ENCODE assay signal across 8 cellular contexts in the genomic region with DNA sequence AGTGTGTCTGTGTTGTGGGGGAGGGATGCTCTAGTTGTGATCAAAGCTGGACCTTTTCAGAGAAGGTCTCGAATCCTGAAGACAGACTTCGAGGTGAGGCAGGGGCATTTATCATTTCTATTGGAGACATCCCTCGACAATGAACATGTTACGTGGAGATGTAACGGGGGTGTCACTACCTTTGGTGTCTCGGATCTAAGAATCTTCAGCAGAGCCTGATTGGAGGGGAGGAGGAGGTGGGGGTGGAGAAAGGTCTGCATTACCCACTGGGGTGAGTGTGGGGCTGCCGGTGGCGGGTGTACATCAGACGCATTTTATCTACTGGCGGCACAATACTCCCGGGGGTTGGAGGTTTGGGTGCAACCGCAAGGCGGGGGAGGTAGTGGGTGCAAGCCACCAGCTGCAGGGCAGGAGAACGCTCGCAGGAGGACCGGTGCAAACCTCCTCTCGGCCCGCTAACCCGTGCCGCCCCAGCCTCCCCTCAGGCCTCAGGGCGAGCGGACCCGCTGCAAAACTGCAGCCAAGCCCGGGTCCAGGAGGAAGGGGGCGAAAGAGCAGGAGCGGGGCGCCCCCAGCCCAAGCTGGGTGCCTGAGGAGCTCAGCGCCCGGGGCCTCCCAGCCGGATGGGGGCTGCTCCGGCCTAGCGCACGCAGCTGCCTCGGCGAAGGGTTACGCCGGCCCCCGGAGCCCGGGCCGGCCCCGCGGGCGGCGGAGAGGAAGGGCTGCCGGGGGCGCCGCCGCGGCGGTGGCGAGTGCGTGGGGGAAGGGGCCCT. TPM values are rescaled to one million over a fixed set of nuclear protein-coding genes. Genes with fewer than 3 reads are reported as not detected.
DNase-seq lines count a peak whose midpoint lies in the region; ATAC-seq and TF ChIP-seq lines count a peak whose summit lies in the region.

No MANE protein-coding gene starts in this region.

- peaks cover 50% of the 10 kb centered on the region for H3K79me2 ChIP-seq in HCT116 (ENCODE audit: insufficient read depth, low read length)

- RAD21 ChIA-PET in HCT116 (lab: Charles Lee; ENCODE audit: low non-redundant PET in 1 of 2, low total read pairs in 2 of 2, uncharacterized antibody in 2 of 2, unreplicated experiment in 2 of 2), result no interaction called here

- no peak overlapping the region for H2AFZ ChIP-seq in HCT116 (ENCODE audit: low read depth, low read length, poor library complexity, severe bottlenecking)

- no peak for DNase-seq in HCT116 (ENCODE audit: low read depth, low spot score)
- peak; percentile 97 for DNase-seq in NB4 (ENCODE audit: low read depth)
- peak; percentile 71 for DNase-seq in activated B cell treated with CpG ODN at 0.5 μM for 24 hours
- DNase-seq in cardiac fibroblast (ENCODE audit: low read depth in 2 of 2), result peak; percentile 14 to 41
- peak; percentile 63 to 68 for DNase-seq in left colon
- DNase-seq in stimulated activated CD4-positive, alpha-beta T cell treated with anti-CD3 and anti-CD28 coated beads, Interleukin-1b, Interleukin-23, amount 100 ng/mL, for 4 hours (ENCODE audit: low read depth in 2 of 2), result peak; percentile 31 to 59
- no peak for DNase-seq in amniotic stem cell (lab: John Stamatoyannopoulos, UW)

- no peaks in the 10 kb centered on the region for H3K36me3 ChIP-seq in HCT116 (ENCODE audit: control insufficient read depth in 1 of 2, insufficient read depth in 2 of 2, low read length in 2 of 2)

- no peaks in the 10 kb centered on the region for H3K9me3 ChIP-seq in HCT116 (ENCODE audit: control insufficient read depth in 1 of 2, insufficient read depth in 1 of 2, low read depth in 1 of 2, low read length in 2 of 2)

- BruUV-seq in HCT116 (replicated peaks; lab: Mats Ljungman, UMichigan), result no TSS peak

- peak overlapping the region; percentile 84 for H3K9ac ChIP-seq in HCT116 (ENCODE audit: low read length)

- H3K27ac Mint-ChIP-seq in activated B cell treated with CpG ODN at 0.5 μM for 24 hours, result peak overlapping the region; percentile 96

- peaks cover 11% of the 10 kb centered on the region for H3K36me3 Mint-ChIP-seq in activated B cell treated with CpG ODN at 0.5 μM for 24 hours (ENCODE audit: low read depth)

- no peaks in the 10 kb centered on the region for H3K9me2 ChIP-seq in HCT116 (ENCODE audit: insufficient read depth)

- H3K4me2 ChIP-seq in HCT116 (ENCODE audit: low read length), result peak overlapping the region; percentile 86

- peak overlapping the region; percentile 96 for H3K4me3 Mint-ChIP-seq in activated B cell treated with CpG ODN at 0.5 μM for 24 hours

- peak overlapping the region; percentile 92 for H3K27ac ChIP-seq in HCT116 (ENCODE audit: low read depth, low read length)

- intact Hi-C loops in HCT116 (cut with micrococcal nuclease) (loop anchor here (2.0 kb wide), 1 partner anchor 47 kb away; no protein-coding TSS in a partner anchor), activated B cell treated with CpG ODN at 0.5 μM for 24 hours (cut with micrococcal nuclease) (loop anchor here (1.0 to 5.0 kb wide), 3 partner anchors 19 to 1709 kb away; no protein-coding TSS in a partner anchor), left colon (cut with DNase I, micrococcal nuclease) (no loop called here)

- peak; percentile 35 for ATAC-seq in HCT116
- ATAC-seq in activated B cell treated with CpG ODN at 0.5 μM for 24 hours (ENCODE audit: low read depth), result peak; percentile 62
- peak; percentile 27 for ATAC-seq in left colon

- CTCF ChIA-PET in HCT116 (lab: Charles Lee) (interaction anchor here (1.0 kb wide), 1 partner anchor 196 kb away, joined by 4 read pairs; no protein-coding TSS in a partner anchor), activated B cell treated with CpG ODN at 0.5 μM for 24 hours (lab: Charles Lee) (interaction anchor here (1.0 to 5.5 kb wide), 3 partner anchors 35 to 169 kb away, joined by 3 to 31 read pairs (median 3); no protein-coding TSS in a partner anchor)

- no peak for TF ChIP-seq RAD21 in HCT116 (IDR thresholded peaks at IDR 0.05; ENCODE audit: low read depth)

- no peaks in the 10 kb centered on the region for H3K27me3 Mint-ChIP-seq in activated B cell treated with CpG ODN at 0.5 μM for 24 hours

- H3K4me3 ChIP-seq in HCT116 (replicated peaks in 1 of 2; ENCODE audit: low read depth in 1 of 2, low read length in 2 of 2), result peak overlapping the region; percentile 81 to 86
- H3K4me3 ChIP-seq in NB4 (ENCODE audit: low read depth, low read length), result peak overlapping the region; percentile 66
- H3K4me3 ChIP-seq in cardiac fibroblast (replicated peaks in 1 of 2; ENCODE audit: low read depth in 2 of 2, low read length in 2 of 2), result peak overlapping the region; percentile 96 to 98

- TF ChIP-seq POLR2A in GM10847 (IDR thresholded peaks at IDR 0.05; ENCODE audit: extremely low read depth, insufficient read length) (peak; percentile 45), HCT116 (IDR thresholded peaks at IDR 0.05; ENCODE audit: borderline replicate concordance, extremely low read depth, insufficient read depth, insufficient read length) (no peak), NB4 (IDR thresholded peaks at IDR 0.05; ENCODE audit: extremely low read depth, insufficient read length) (no peak)

- peaks cover 18 to 24% of the 10 kb centered on the region in 2 experiments for H3K4me1 ChIP-seq in HCT116 (ENCODE audit: control insufficient read depth in 1 of 2, insufficient read depth in 2 of 2, low read length in 2 of 2)

- H4K20me1 ChIP-seq in HCT116 (ENCODE audit: insufficient read depth), result peaks cover 6% of the 10 kb centered on the region; the same call in 1 of the 2 replicates

- TF ChIP-seq CTCF in HCT116 (IDR thresholded peaks at IDR 0.05 in 2 of 3, conservative IDR thresholded peaks at IDR 0.05 in 1 of 3; ENCODE audit: borderline replicate concordance in 1 of 3, insufficient read depth in 1 of 3, low read depth in 2 of 3, low read length in 2 of 3) (no peak), NB4 (IDR thresholded peaks at IDR 0.05; ENCODE audit: low read depth, low read length) (no peak), activated B cell treated with CpG ODN at 0.5 μM for 24 hours (IDR thresholded peaks at IDR 0.05) (no peak), cardiac fibroblast (IDR thresholded peaks at IDR 0.05; ENCODE audit: low read depth, low read length) (no peak)

- H3K9me3 Mint-ChIP-seq in activated B cell treated with CpG ODN at 0.5 μM for 24 hours, result no peaks in the 10 kb centered on the region

- peaks cover 69% of the 10 kb centered on the region for H3K4me1 Mint-ChIP-seq in activated B cell treated with CpG ODN at 0.5 μM for 24 hours

- H3K27me3 ChIP-seq in HCT116 (ENCODE audit: insufficient read depth, low read length), result no peaks in the 10 kb centered on the region

- POLR2A ChIA-PET in HCT116 (lab: Charles Lee) (no interaction called here), activated B cell treated with CpG ODN at 0.5 μM for 24 hours (lab: Charles Lee) (interaction anchor here (0.6 to 8.5 kb wide), 14 partner anchors 10 to 781 kb away, joined by 3 to 109 read pairs (median 4); a partner anchor contains a TSS)

TF ChIP-seq in HCT116, 20 proteins besides CTCF, POLR2A, EP300 and RAD21:
- TF ChIP-seq EGR1 (IDR thresholded peaks at IDR 0.05; ENCODE audit: low read depth) (peak; percentile 42; the same call in 1 of the 2 replicates), SP1 (IDR thresholded peaks at IDR 0.05; ENCODE audit: low read depth) (0 out of 2 replicates have a peak, but pooled peaks have one; percentile 13), ZFX (IDR thresholded peaks at IDR 0.05) (peak; percentile 100), TCF7L2 (IDR thresholded peaks at IDR 0.05; ENCODE audit: borderline replicate concordance, extremely low read depth, insufficient read depth, insufficient read length) (peak; percentile 42)
- TF ChIP-seq, protein P1, sequence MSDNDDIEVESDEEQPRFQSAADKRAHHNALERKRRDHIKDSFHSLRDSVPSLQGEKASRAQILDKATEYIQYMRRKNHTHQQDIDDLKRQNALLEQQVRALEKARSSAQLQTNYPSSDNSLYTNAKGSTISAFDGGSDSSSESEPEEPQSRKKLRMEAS (IDR thresholded peaks at IDR 0.05), result no peak

RNA-seq across cellular contexts. Expression of a gene that starts 0.7 kb away (rescaled TPM):
- total RNA-seq in HCT116 (2021; ENCODE audit: unreplicated experiment) (27.8 TPM), activated B cell treated with CpG ODN at 0.5 μM for 24 hours (37.1 and 40.6 TPM in 2 replicates), left colon (10 to 100 TPM; 52.4 to 53.2 TPM)
- polyA plus RNA-seq in HCT116 (2012), result 7.9 and 9.3 TPM in 2 replicates

RNA-seq across cellular contexts. Expression of a gene that starts 53.4 kb away (rescaled TPM):
- total RNA-seq in HCT116 (2021; ENCODE audit: unreplicated experiment) (534 TPM), activated B cell treated with CpG ODN at 0.5 μM for 24 hours (184 and 214 TPM in 2 replicates), left colon (100 to 1,000 TPM; 213 to 244 TPM)
- 610 and 700 TPM in 2 replicates for polyA plus RNA-seq in HCT116 (2012)

Comparison
In these comparisons a context has a peak if more than half of its experiments do, and no peak if none do; other contexts are left out.
1. DNase-seq: peak in NB4 (single experiment), activated B cell treated with CpG ODN at 0.5 μM for 24 hours (single experiment), cardiac fibroblast (2 of 2), left colon (2 of 2) and stimulated activated CD4-positive, alpha-beta T cell treated with anti-CD3 and anti-CD28 coated beads, Interleukin-1b, Interleukin-23, amount 100 ng/mL, for 4 hours (2 of 2); none in HCT116 (single experiment) and amniotic stem cell (single experiment).
2. intact Hi-C loops: an anchor here in HCT116 (2.0 kb wide) and activated B cell treated with CpG ODN at 0.5 μM for 24 hours (1.0 to 5.0 kb wide); none called in left colon.
3. Peak in every context shown above with its lines, with median percentiles within 50 percentile points of each other: ATAC-seq and H3K4me3 ChIP-seq.